In genomic region chr11:35144103-35144741, GRCh38 we compare ENCODE assay signal across 8 cellular contexts. TPM values are rescaled to one million over a fixed set of nuclear protein-coding genes. Genes with fewer than 3 reads are reported as not detected.
A peak's percentile ranks its signal among the peaks of the same experiment; 100 is the strongest.
DNase-seq lines count a peak whose midpoint lies in the region; ATAC-seq, FAIRE-seq and TF ChIP-seq lines count a peak whose summit lies in the region.

No MANE protein-coding gene starts in this region.

- TF ChIP-seq CTCF in mammary epithelial cell (conservative IDR thresholded peaks at IDR 0.05 in 1 of 2, IDR thresholded peaks at IDR 0.05 in 1 of 2; ENCODE audit: extremely low read depth in 1 of 2, insufficient read depth in 1 of 2, low read depth in 1 of 2, low read length in 2 of 2), result peak in 1 of 2 donors; percentile 9

- no TSS peak for BruUV-seq in mammary epithelial cell (replicated peaks; lab: Mats Ljungman, UMichigan)

- peak; percentile 41 for ATAC-seq in HG03280 (IDR thresholded peaks at IDR 0.05; ENCODE audit: unreplicated experiment)

- no peaks in the 10 kb centered on the region for H3K9me3 ChIP-seq in mammary epithelial cell (replicated peaks; ENCODE audit: insufficient read depth, low read length)

- H3K4me1 ChIP-seq in mammary epithelial cell (ENCODE audit: insufficient read depth, low read length), result peaks cover 52% of the 10 kb centered on the region

- H3K27me3 ChIP-seq in mammary epithelial cell (ENCODE audit: insufficient read depth, low read length), result no peaks in the 10 kb centered on the region

- H3K79me2 ChIP-seq in mammary epithelial cell (ENCODE audit: insufficient read depth, low read length), result peaks cover 100% of the 10 kb centered on the region

- H2AFZ ChIP-seq in mammary epithelial cell (ENCODE audit: low read depth, low read length), result no peak overlapping the region

- CTCF ChIA-PET in mammary epithelial cell (lab: Charles Lee; ENCODE audit: low non-redundant PET), result interaction anchor here (0.6 to 1.0 kb wide), 2 partner anchors 22 to 112 kb away, joined by 5 to 6 read pairs; no protein-coding TSS in a partner anchor

- intact Hi-C loops in mammary epithelial cell (cut with micrococcal nuclease), result loop anchor here (1.0 to 10.0 kb wide), 3 partner anchors 135 to 251 kb away; no protein-coding TSS in a partner anchor

- dilution Hi-C loops in mammary epithelial cell (cut with HindIII; ENCODE audit: low sequenced_read_pairs), result loop anchor here (5.0 kb wide), 4 partner anchors 67 to 217 kb away; no protein-coding TSS in a partner anchor

- in situ Hi-C loops in mammary epithelial cell (cut with MboI; ENCODE audit: low sequenced_read_pairs in 2 of 2), result loop anchor here in 1 of 2 donors (5.0 kb wide), 2 partner anchors 102 to 147 kb away; no protein-coding TSS in a partner anchor

- H3K9ac ChIP-seq in mammary epithelial cell (ENCODE audit: insufficient read depth, low read length), result peak overlapping the region; percentile 77

- H3K4me2 ChIP-seq in mammary epithelial cell (ENCODE audit: insufficient read depth, low read depth, low read length), result peak overlapping the region; percentile 76

- DNase-seq in AG08396 (ENCODE audit: low spot score) (peak; percentile 66), GM19239 (ENCODE audit: insufficient read length, low spot score) (peak; percentile 48), T follicular helper cell (ENCODE audit: low read depth) (peak; percentile 50), mammary epithelial cell (peak; percentile 87), renal cortical epithelial cell (ENCODE audit: low read depth) (peak; percentile 43), NCI-H2171 (lab: John Stamatoyannopoulos, UW) (no peak), NCI-H526 treated with DMSO at 0.1 percent for 48 hours (lab: John Stamatoyannopoulos, UW) (no peak)

- 13% methylated on average over 7 of the region's 11 CpGs for WGBS in mammary epithelial cell (ENCODE audit: low coverage, missing lambda C conversion rate)

- peaks cover 48% of the 10 kb centered on the region for H3K36me3 ChIP-seq in mammary epithelial cell (ENCODE audit: insufficient read depth, low read length)

- H3K4me3 ChIP-seq in mammary epithelial cell (replicated peaks in 1 of 3; ENCODE audit: insufficient read depth in 1 of 3, low read depth in 2 of 3, low read length in 3 of 3), result peak overlapping the region; percentile 36 to 98 (median 88)

- H3K27ac ChIP-seq in mammary epithelial cell (ENCODE audit: insufficient read depth, low read depth, low read length), result peak overlapping the region; percentile 95

- peaks cover 21% of the 10 kb centered on the region for H4K20me1 ChIP-seq in mammary epithelial cell (ENCODE audit: insufficient read depth, low read length)

- peak; percentile 92 for FAIRE-seq in GM19239 (lab: Jason Lieb, UNC)

RNA-seq across cellular contexts. Expression of gene CD44, which starts 5.3 kb away (rescaled TPM):
- total RNA-seq in mammary epithelial cell (1,000 to 10,000 TPM; 1,362 to 2,544 TPM), renal cortical epithelial cell (259 and 461 TPM in 2 replicates)
- 2,091 TPM for polyA plus RNA-seq in mammary epithelial cell
- 2,638 TPM for polyA minus RNA-seq in mammary epithelial cell

Comparison
In these comparisons a context has a peak if more than half of its experiments do, and no peak if none do; other contexts are left out.
1. DNase-seq: peak in AG08396 (single experiment), GM19239 (single experiment), T follicular helper cell (single experiment), mammary epithelial cell (single experiment) and renal cortical epithelial cell (single experiment); none in NCI-H2171 (single experiment) and NCI-H526 treated with DMSO at 0.1 percent for 48 hours (single experiment).